In genomic region chr6:169529931-169530761, GRCh38 we compare ENCODE assay signal across 9 cellular contexts.
DNase-seq lines count a peak whose midpoint lies in the region; ATAC-seq lines count a peak whose summit lies in the region.
"Had no signal": no experiment of that assay in that cellular context is flagged by ENCODE, and none has a peak within 500 bp of the region (broad histone marks: within the 10 kb centered on the region; RNA-seq: fewer than 3 reads in every experiment).

No MANE protein-coding gene starts in this region.

- no peak overlapping the region for H3K4me3 Mint-ChIP-seq in activated CD4-positive, alpha-beta memory T cell treated with anti-CD3 and anti-CD28 coated beads, Interleukin-2, amount 10 ng/mL, durations not matched to agents 7 days and 5 days

- peaks cover 5% of the 10 kb centered on the region for H3K36me3 Mint-ChIP-seq in activated CD4-positive, alpha-beta memory T cell treated with anti-CD3 and anti-CD28 coated beads, Interleukin-2, amount 10 ng/mL, durations not matched to agents 7 days and 5 days (ENCODE audit: low read depth)

- H3K9me3 Mint-ChIP-seq in activated CD4-positive, alpha-beta memory T cell treated with anti-CD3 and anti-CD28 coated beads, Interleukin-2, amount 10 ng/mL, durations not matched to agents 7 days and 5 days: peaks cover 11% of the 10 kb centered on the region

- peaks cover 18% of the 10 kb centered on the region for H3K4me1 Mint-ChIP-seq in activated CD4-positive, alpha-beta memory T cell treated with anti-CD3 and anti-CD28 coated beads, Interleukin-2, amount 10 ng/mL, durations not matched to agents 7 days and 5 days

- H3K27me3 Mint-ChIP-seq in activated CD4-positive, alpha-beta memory T cell treated with anti-CD3 and anti-CD28 coated beads, Interleukin-2, amount 10 ng/mL, durations not matched to agents 7 days and 5 days: no peaks in the 10 kb centered on the region

- CTCF ChIA-PET in activated CD4-positive, alpha-beta memory T cell treated with anti-CD3 and anti-CD28 coated beads, Interleukin-2, amount 10 ng/mL, durations not matched to agents 7 days and 5 days (lab: Charles Lee): no interaction called here

- peak; percentile 91 for ATAC-seq in stimulated activated naive CD8-positive, alpha-beta T cell treated with anti-CD3 and anti-CD28 coated beads, Interleukin-15, Interleukin-2, amounts not matched to agents 100 U/mL and 50 U/mL, for 24 hours
- no peak for ATAC-seq in HG03280 (IDR thresholded peaks at IDR 0.05; ENCODE audit: unreplicated experiment)
- ATAC-seq in HG03378 (IDR thresholded peaks at IDR 0.05; ENCODE audit: unreplicated experiment): no peak
- ATAC-seq in GM21825 (IDR thresholded peaks at IDR 0.05; ENCODE audit: unreplicated experiment): no peak

- DNase-seq in activated CD4-positive, alpha-beta T cell treated with anti-CD3 and anti-CD28 coated beads for 48 hours: peak; percentile 35
- no peak for DNase-seq in activated CD4-positive, alpha-beta T cell treated with anti-CD3 and anti-CD28 coated beads, Interleukin-2, amount 50 U/mL, for 1 hour
- peak; percentile 26 for DNase-seq in activated CD4-positive, alpha-beta memory T cell treated with anti-CD3 and anti-CD28 coated beads, Interleukin-2, amount 10 ng/mL, durations not matched to agents 7 days and 5 days
- DNase-seq in hepatic stellate cell (ENCODE audit: low spot score): peak; percentile 50
- peak; percentile 24 for DNase-seq in stimulated activated naive CD8-positive, alpha-beta T cell treated with anti-CD3 and anti-CD28 coated beads, Interleukin-15, Interleukin-2, amounts not matched to agents 100 U/mL and 50 U/mL, for 24 hours
- DNase-seq: AML-193 had no signal

- POLR2A ChIA-PET in activated CD4-positive, alpha-beta memory T cell treated with anti-CD3 and anti-CD28 coated beads, Interleukin-2, amount 10 ng/mL, durations not matched to agents 7 days and 5 days (lab: Charles Lee): interaction anchor here (0.8 to 1.5 kb wide), 2 partner anchors 171 to 226 kb away, joined by 3 to 5 read pairs; partner anchors contain the start of genes C6orf120 and WDR27

- peak overlapping the region; percentile 50 for H3K27ac Mint-ChIP-seq in activated CD4-positive, alpha-beta memory T cell treated with anti-CD3 and anti-CD28 coated beads, Interleukin-2, amount 10 ng/mL, durations not matched to agents 7 days and 5 days
